ENCODE assay signal across 16 cellular contexts in the genomic region with DNA sequence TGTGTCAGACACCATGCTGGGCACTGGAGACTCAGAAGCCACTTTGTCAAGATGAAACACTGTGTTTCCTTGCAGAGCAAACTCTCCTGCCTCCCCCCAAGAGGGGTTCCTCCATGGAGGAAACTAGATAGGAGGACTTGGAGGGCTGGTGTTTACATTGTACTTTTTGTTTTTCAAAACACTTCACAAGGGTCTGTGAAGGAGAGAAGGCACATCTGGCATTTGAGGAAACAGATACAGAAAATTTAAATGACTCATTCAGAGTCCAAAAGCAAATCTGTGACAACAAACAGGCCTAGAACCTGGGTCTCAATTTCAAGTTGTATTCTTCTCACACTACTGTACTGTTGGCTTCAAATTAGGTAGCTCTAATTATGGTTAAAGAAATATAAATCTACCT. TPM values are rescaled to one million over a fixed set of nuclear protein-coding genes. Genes with fewer than 3 reads are reported as not detected.
A peak's percentile ranks its signal among the peaks of the same experiment; 100 is the strongest.
DNase-seq lines count a peak whose midpoint lies in the region; ATAC-seq, FAIRE-seq and TF ChIP-seq lines count a peak whose summit lies in the region.
"Had no signal": no experiment of that assay in that cellular context is flagged by ENCODE, and none has a peak within 500 bp of the region (broad histone marks: within the 10 kb centered on the region; RNA-seq: fewer than 3 reads in every experiment).

No MANE protein-coding gene starts in this region.

- RAD21 ChIA-PET in GM12878 (lab: Charles Lee; ENCODE audit: unreplicated experiment) = no interaction called here

- H4K20me1 ChIP-seq in GM12878 (ENCODE audit: control insufficient read depth, insufficient read depth) = no peaks in the 10 kb centered on the region

- no peaks in the 10 kb centered on the region for H3K36me3 ChIP-seq in GM12878 (ENCODE audit: control insufficient read depth in 2 of 2, insufficient read depth in 2 of 2, low read length in 1 of 2)

- no peak overlapping the region for H3K4me3 Mint-ChIP-seq in nephron
- H3K4me3 Mint-ChIP-seq: activated naive CD8-positive, alpha-beta T cell treated with anti-CD3 and anti-CD28 coated beads, Interleukin-2, amount 10 ng/mL, durations not matched to agents 7 days and 5 days had no signal

- no peak overlapping the region for H3K4me2 ChIP-seq in GM12878 (ENCODE audit: control insufficient read depth, insufficient read depth)

- H3K4me1 Mint-ChIP-seq in nephron = peaks cover 16% of the 10 kb centered on the region

- DNase-seq in GM12865 (ENCODE audit: low read depth) (peak; percentile 35), NCI-H2029 treated with DMSO at 0.1 percent for 48 hours (lab: John Stamatoyannopoulos, UW) (peak; percentile 69), GM12878 (ENCODE audit: low read depth, low spot score) (no peak), posterior cingulate gyrus (no peak)
- no peak for DNase-seq in effector CD4-positive, alpha-beta T cell
- no peak for DNase-seq in activated naive CD4-positive, alpha-beta T cell treated with Interleukin-2 at 50 U/mL for 16 hours
- DNase-seq: activated naive CD8-positive, alpha-beta T cell treated with anti-CD3 and anti-CD28 coated beads, Interleukin-2, amount 10 ng/mL, durations not matched to agents 7 days and 5 days; GF-D8; KG1; kidney had no signal

- CTCF ChIA-PET in GM12878 (lab: Yijun Ruan, JAX) = interaction anchor here (0.6 to 0.9 kb wide), 4 partner anchors 10 to 61 kb away, joined by 3 to 4 read pairs (median 4); no protein-coding TSS in a partner anchor

- no peak overlapping the region for H3K9ac ChIP-seq in GM12878 (ENCODE audit: control insufficient read depth, insufficient read depth, low read length)

- no peaks in the 10 kb centered on the region; the same call in 2 of the 3 replicates for H3K9me3 ChIP-seq in GM12878 (replicated peaks; ENCODE audit: control insufficient read depth, insufficient read depth, low read length)

- H3K27me3 Mint-ChIP-seq in nephron (ENCODE audit: low read depth) = no peaks in the 10 kb centered on the region
- H3K27me3 Mint-ChIP-seq: activated naive CD8-positive, alpha-beta T cell treated with anti-CD3 and anti-CD28 coated beads, Interleukin-2, amount 10 ng/mL, durations not matched to agents 7 days and 5 days had no signal

- SMC1A ChIA-PET in GM12878 (lab: Charles Lee; ENCODE audit: uncharacterized antibody, unreplicated experiment) = interaction anchor here (1.0 to 1.4 kb wide), 2 partner anchors 53 to 75 kb away, joined by 3 read pairs; no protein-coding TSS in a partner anchor

- no peak for TF ChIP-seq EP300 in GM12878 (IDR thresholded peaks at IDR 0.05; ENCODE audit: borderline replicate concordance in 1 of 2, control insufficient read depth in 1 of 2, low read depth in 2 of 2, low read length in 2 of 2)

- TF ChIP-seq POLR2A in GM12878 (IDR thresholded peaks at IDR 0.05; ENCODE audit: low read depth, low read length) = no peak

- H3K79me2 ChIP-seq in GM12878 (ENCODE audit: control insufficient read depth, insufficient read depth, low read length) = no peaks in the 10 kb centered on the region

- POLR2A ChIA-PET in GM12878 (lab: Charles Lee) = no interaction called here

- no peak overlapping the region for H3K27ac ChIP-seq in GM12878 (ENCODE audit: control insufficient read depth, insufficient read depth)
- H3K27ac ChIP-seq: C4-2B had no signal

- peaks cover 15% of the 10 kb centered on the region for H3K36me3 Mint-ChIP-seq in nephron (ENCODE audit: low read depth)

- no peak for FAIRE-seq in GM12878 (lab: Jason Lieb, UNC)
- FAIRE-seq: colon, kidney had no signal

- peak; percentile 53 for ATAC-seq in GM12878
- ATAC-seq in GM19023 (IDR thresholded peaks at IDR 0.05; ENCODE audit: unreplicated experiment) = no peak
- ATAC-seq: Right ventricle myocardium inferior, sciatic nerve had no signal

- no TSS peak for BruUV-seq in GM12878 (replicated peaks; lab: Mats Ljungman, UMichigan)

- peaks cover 6% of the 10 kb centered on the region for H3K9me3 Mint-ChIP-seq in nephron

- intact Hi-C loops in GM12878 (cut with micrococcal nuclease; ENCODE audit: unreplicated experiment) = no loop called here
- intact Hi-C loops in posterior cingulate gyrus (cut with DNase I) = no loop called here

- no peak for TF ChIP-seq RAD21 in GM12878 (IDR thresholded peaks at IDR 0.05; ENCODE audit: insufficient read depth, low read depth, low read length)

- peak overlapping the region; percentile 20 to 53 (median 24) for H3K27ac Mint-ChIP-seq in nephron
- H3K27ac Mint-ChIP-seq: activated naive CD8-positive, alpha-beta T cell treated with anti-CD3 and anti-CD28 coated beads, Interleukin-2, amount 10 ng/mL, durations not matched to agents 7 days and 5 days had no signal

- in situ Hi-C loops in GM12878 (cut with MboI) = no loop called here

- no peaks in the 10 kb centered on the region for H3K27me3 ChIP-seq in GM12878 (replicated peaks in 1 of 2; ENCODE audit: control insufficient read depth in 2 of 2, insufficient read depth in 2 of 2, low read length in 1 of 2)

- TF ChIP-seq CTCF in GM12865 (IDR thresholded peaks at IDR 0.05; ENCODE audit: insufficient read depth, low read depth, low read length, missing control alignments) (no peak), GM12878 (IDR thresholded peaks at IDR 0.05 in 2 of 3, conservative IDR thresholded peaks at IDR 0.05 in 1 of 3; ENCODE audit: control insufficient read depth in 2 of 3, extremely low read depth in 1 of 3, insufficient read depth in 1 of 3, low read depth in 3 of 3, low read length in 3 of 3) (no peak), nephron (IDR thresholded peaks at IDR 0.05; ENCODE audit: unreplicated experiment in 3 of 3) (no peak)

- H3K4me1 ChIP-seq in GM12878 (ENCODE audit: control insufficient read depth, insufficient read depth, low read length) = no peaks in the 10 kb centered on the region; the same call in 1 of the 2 replicates

- H2AFZ ChIP-seq in GM12878 (ENCODE audit: control insufficient read depth, low read depth, low read length) = no peak overlapping the region

- H3K4me3 ChIP-seq in GM12865 (ENCODE audit: low read depth, low read length) (no peak overlapping the region), GM12878 (no peak overlapping the region)

TF ChIP-seq in GM12878, 131 proteins besides CTCF, POLR2A, EP300 and RAD21:
- TF ChIP-seq MTA3 (IDR thresholded peaks at IDR 0.05; ENCODE audit: borderline replicate concordance, low read length) (no peak), CBFB (IDR thresholded peaks at IDR 0.05; ENCODE audit: low read depth) (no peak), BACH1 (IDR thresholded peaks at IDR 0.05; ENCODE audit: borderline replicate concordance) (no peak), PML (IDR thresholded peaks at IDR 0.05; ENCODE audit: low read length) (no peak), WRNIP1 (IDR thresholded peaks at IDR 0.05; ENCODE audit: borderline replicate concordance, low read depth, low read length) (no peak), DPF2 (IDR thresholded peaks at IDR 0.05) (no peak)

RNA-seq across cellular contexts. Expression of a gene that starts 6.8 kb away (rescaled TPM):
- total RNA-seq in GM12878 (2013; cell fraction: nucleolus; rRNA removed) = 34.6 and 45.7 TPM in 2 replicates
- total RNA-seq in GM12878 (2014; rRNA removed) (11.0 and 20.4 TPM in 2 replicates), GM12878 (2014; rRNA removed; fragmentation: Illumina TruSeq; extraction: Trizol) (19.0 and 22.6 TPM in 2 replicates), GM12878 (2021) (10.6 and 11.9 TPM in 2 replicates)
- 2.0 TPM for polyA plus RNA-seq in GM12878 (2011; ENCODE audit: low read depth)
- polyA plus RNA-seq in GM12878 (2011; rRNA removed) (17.4 and 20.9 TPM in 2 replicates), GM12878 (2014; fragmentation: Illumina TruSeq; extraction: Trizol) (9.0 and 9.3 TPM in 2 replicates), GM12878 (2014; fragmentation: Nextera tagmentation; extraction: Ambion mirVana) (10 to 100 TPM in 1 of 2 experiments, 1 to 10 TPM in 1; 10.0 to 17.2 TPM), GM12878 (2014; rRNA removed) (5.8 and 9.0 TPM in 2 replicates), GM12878 (2016; fragmentation: Nextera tagmentation; extraction: Ambion mirVana) (10 to 100 TPM; 10.1 to 11.3 TPM)
- polyA plus RNA-seq in GM12878 (2011; cell fraction: cytosol; rRNA removed) = 7.3 and 9.6 TPM in 2 replicates
- polyA plus RNA-seq in GM12878 (2011; cell fraction: nucleus; rRNA removed) = 14.2 and 16.3 TPM in 2 replicates
- polyA plus RNA-seq in GM12878 (2012) = 5.0 and 6.5 TPM in 2 replicates
- polyA minus RNA-seq in GM12878 (2011; rRNA and poly(A)+ RNA removed) = 16.2 and 24.2 TPM in 2 replicates
- 6.2 and 6.9 TPM in 2 replicates for polyA minus RNA-seq in GM12878 (2011; cell fraction: cytosol; rRNA and poly(A)+ RNA removed)
- polyA minus RNA-seq in GM12878 (2011; cell fraction: nucleus; rRNA and poly(A)+ RNA removed) = 9.1 and 16.3 TPM in 2 replicates

Comparison
In these comparisons a context has a peak if more than half of its experiments do, and no peak if none do; other contexts are left out.
1. DNase-seq: peak in GM12865 (single experiment) and NCI-H2029 treated with DMSO at 0.1 percent for 48 hours (single experiment); none in GM12878 (single experiment), effector CD4-positive, alpha-beta T cell (single experiment), posterior cingulate gyrus (0 of 10) and activated naive CD4-positive, alpha-beta T cell treated with Interleukin-2 at 50 U/mL for 16 hours (single experiment).